1 cellular context compared by ENCODE assay signal in genomic region chr13:49812806-49813205, GRCh38.
TF ChIP-seq lines count a peak whose summit lies in the region.

No MANE protein-coding gene starts in this region.

TF ChIP-seq in HepG2, 621 proteins besides CTCF, POLR2A, EP300 and RAD21 (continues in another document):
- peak; percentile 86 for TF ChIP-seq SP5 (CRISPR knock-in tag; IDR thresholded peaks at IDR 0.05; ENCODE audit: borderline replicate concordance, low read depth)
- no peak for TF ChIP-seq ZSCAN31 (CRISPR knock-in tag; IDR thresholded peaks at IDR 0.05; ENCODE audit: low read depth)
- TF ChIP-seq SNAPC5 (CRISPR knock-in tag; IDR thresholded peaks at IDR 0.05; ENCODE audit: borderline replicate concordance) = no peak
- TF ChIP-seq, protein P1, sequence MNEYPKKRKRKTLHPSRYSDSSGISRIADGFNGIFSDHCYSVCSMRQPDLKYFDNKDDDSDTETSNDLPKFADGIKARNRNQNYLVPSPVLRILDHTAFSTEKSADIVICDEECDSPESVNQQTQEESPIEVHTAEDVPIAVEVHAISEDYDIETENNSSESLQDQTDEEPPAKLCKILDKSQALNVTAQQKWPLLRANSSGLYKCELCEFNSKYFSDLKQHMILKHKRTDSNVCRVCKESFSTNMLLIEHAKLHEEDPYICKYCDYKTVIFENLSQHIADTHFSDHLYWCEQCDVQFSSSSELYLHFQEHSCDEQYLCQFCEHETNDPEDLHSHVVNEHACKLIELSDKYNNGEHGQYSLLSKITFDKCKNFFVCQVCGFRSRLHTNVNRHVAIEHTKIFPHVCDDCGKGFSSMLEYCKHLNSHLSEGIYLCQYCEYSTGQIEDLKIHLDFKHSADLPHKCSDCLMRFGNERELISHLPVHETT (CRISPR knock-in tag; conservative IDR thresholded peaks at IDR 0.05) = no peak
- TF ChIP-seq SOX5 (CRISPR knock-in tag; IDR thresholded peaks at IDR 0.05; ENCODE audit: borderline replicate concordance) = no peak
- TF ChIP-seq U2AF1 (optimal IDR thresholded peaks at IDR 0.05; ENCODE audit: low read depth, low read length) = no peak
- TF ChIP-seq NCOR1 (IDR thresholded peaks at IDR 0.05; ENCODE audit: borderline replicate concordance, low read length) = peak; percentile 33; the same call in 1 of the 2 replicates
- no peak for TF ChIP-seq ATAD3A (CRISPR knock-in tag; IDR thresholded peaks at IDR 0.05)
- TF ChIP-seq DMTF1 (CRISPR knock-in tag; IDR thresholded peaks at IDR 0.05) = no peak
- TF ChIP-seq, protein P2, sequence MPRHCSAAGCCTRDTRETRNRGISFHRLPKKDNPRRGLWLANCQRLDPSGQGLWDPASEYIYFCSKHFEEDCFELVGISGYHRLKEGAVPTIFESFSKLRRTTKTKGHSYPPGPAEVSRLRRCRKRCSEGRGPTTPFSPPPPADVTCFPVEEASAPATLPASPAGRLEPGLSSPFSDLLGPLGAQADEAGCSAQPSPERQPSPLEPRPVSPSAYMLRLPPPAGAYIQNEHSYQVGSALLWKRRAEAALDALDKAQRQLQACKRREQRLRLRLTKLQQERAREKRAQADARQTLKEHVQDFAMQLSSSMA (CRISPR knock-in tag; IDR thresholded peaks at IDR 0.05) = no peak
- TF ChIP-seq JUN (CRISPR knock-in tag; IDR thresholded peaks at IDR 0.05) = no peak
- TF ChIP-seq SP4 (CRISPR knock-in tag; IDR thresholded peaks at IDR 0.05) = no peak
- TF ChIP-seq, protein P3, sequence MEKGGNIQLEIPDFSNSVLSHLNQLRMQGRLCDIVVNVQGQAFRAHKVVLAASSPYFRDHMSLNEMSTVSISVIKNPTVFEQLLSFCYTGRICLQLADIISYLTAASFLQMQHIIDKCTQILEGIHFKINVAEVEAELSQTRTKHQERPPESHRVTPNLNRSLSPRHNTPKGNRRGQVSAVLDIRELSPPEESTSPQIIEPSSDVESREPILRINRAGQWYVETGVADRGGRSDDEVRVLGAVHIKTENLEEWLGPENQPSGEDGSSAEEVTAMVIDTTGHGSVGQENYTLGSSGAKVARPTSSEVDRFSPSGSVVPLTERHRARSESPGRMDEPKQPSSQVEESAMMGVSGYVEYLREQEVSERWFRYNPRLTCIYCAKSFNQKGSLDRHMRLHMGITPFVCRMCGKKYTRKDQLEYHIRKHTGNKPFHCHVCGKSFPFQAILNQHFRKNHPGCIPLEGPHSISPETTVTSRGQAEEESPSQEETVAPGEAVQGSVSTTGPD (CRISPR knock-in tag; IDR thresholded peaks at IDR 0.05) = no peak
- no peak for TF ChIP-seq WIZ (CRISPR knock-in tag; IDR thresholded peaks at IDR 0.05)
- no peak for TF ChIP-seq ZXDC (CRISPR knock-in tag; IDR thresholded peaks at IDR 0.05)
- 0 out of 2 replicates have a peak, but pooled peaks have one; percentile 15 for TF ChIP-seq NCOA2 (CRISPR knock-in tag; IDR thresholded peaks at IDR 0.05)
- TF ChIP-seq PHF8 (CRISPR knock-in tag; IDR thresholded peaks at IDR 0.05) = no peak
- TF ChIP-seq HNF4A (CRISPR knock-in tag; IDR thresholded peaks at IDR 0.05) = peak; percentile 82
- TF ChIP-seq KDM6A (CRISPR knock-in tag; IDR thresholded peaks at IDR 0.05; ENCODE audit: low read depth) = no peak
- TF ChIP-seq MAFG (CRISPR knock-in tag; IDR thresholded peaks at IDR 0.05) = no peak
- TF ChIP-seq KDM1A (CRISPR knock-in tag; IDR thresholded peaks at IDR 0.05) = no peak
- TF ChIP-seq SETDB1 (CRISPR knock-in tag; IDR thresholded peaks at IDR 0.05; ENCODE audit: borderline replicate concordance) = no peak
- TF ChIP-seq GATAD2A (CRISPR knock-in tag; IDR thresholded peaks at IDR 0.05) = 0 out of 2 replicates have a peak, but pooled peaks have one; percentile 31
- no peak for TF ChIP-seq ZNF331 (CRISPR knock-in tag; IDR thresholded peaks at IDR 0.05)
- no peak for TF ChIP-seq ZNF709 (CRISPR knock-in tag; IDR thresholded peaks at IDR 0.05)
- no peak for TF ChIP-seq SSRP1 (CRISPR knock-in tag; IDR thresholded peaks at IDR 0.05)
- peak; percentile 51; the same call in 1 of the 2 replicates for TF ChIP-seq ZNF629 (CRISPR knock-in tag; conservative IDR thresholded peaks at IDR 0.05)
- TF ChIP-seq, protein P4, sequence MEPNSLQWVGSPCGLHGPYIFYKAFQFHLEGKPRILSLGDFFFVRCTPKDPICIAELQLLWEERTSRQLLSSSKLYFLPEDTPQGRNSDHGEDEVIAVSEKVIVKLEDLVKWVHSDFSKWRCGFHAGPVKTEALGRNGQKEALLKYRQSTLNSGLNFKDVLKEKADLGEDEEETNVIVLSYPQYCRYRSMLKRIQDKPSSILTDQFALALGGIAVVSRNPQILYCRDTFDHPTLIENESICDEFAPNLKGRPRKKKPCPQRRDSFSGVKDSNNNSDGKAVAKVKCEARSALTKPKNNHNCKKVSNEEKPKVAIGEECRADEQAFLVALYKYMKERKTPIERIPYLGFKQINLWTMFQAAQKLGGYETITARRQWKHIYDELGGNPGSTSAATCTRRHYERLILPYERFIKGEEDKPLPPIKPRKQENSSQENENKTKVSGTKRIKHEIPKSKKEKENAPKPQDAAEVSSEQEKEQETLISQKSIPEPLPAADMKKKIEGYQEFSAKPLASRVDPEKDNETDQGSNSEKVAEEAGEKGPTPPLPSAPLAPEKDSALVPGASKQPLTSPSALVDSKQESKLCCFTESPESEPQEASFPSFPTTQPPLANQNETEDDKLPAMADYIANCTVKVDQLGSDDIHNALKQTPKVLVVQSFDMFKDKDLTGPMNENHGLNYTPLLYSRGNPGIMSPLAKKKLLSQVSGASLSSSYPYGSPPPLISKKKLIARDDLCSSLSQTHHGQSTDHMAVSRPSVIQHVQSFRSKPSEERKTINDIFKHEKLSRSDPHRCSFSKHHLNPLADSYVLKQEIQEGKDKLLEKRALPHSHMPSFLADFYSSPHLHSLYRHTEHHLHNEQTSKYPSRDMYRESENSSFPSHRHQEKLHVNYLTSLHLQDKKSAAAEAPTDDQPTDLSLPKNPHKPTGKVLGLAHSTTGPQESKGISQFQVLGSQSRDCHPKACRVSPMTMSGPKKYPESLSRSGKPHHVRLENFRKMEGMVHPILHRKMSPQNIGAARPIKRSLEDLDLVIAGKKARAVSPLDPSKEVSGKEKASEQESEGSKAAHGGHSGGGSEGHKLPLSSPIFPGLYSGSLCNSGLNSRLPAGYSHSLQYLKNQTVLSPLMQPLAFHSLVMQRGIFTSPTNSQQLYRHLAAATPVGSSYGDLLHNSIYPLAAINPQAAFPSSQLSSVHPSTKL (CRISPR knock-in tag; IDR thresholded peaks at IDR 0.05) = peak; percentile 46; the same call in 1 of the 2 replicates
- TF ChIP-seq PCBP1 (IDR thresholded peaks at IDR 0.05; ENCODE audit: borderline replicate concordance, low read depth, low read length) = no peak
- no peak for TF ChIP-seq CBX1 (IDR thresholded peaks at IDR 0.05; ENCODE audit: low read depth)
- no peak for TF ChIP-seq YEATS2 (CRISPR knock-in tag; IDR thresholded peaks at IDR 0.05; ENCODE audit: borderline replicate concordance)
- no peak for TF ChIP-seq CC2D1A (CRISPR knock-in tag; IDR thresholded peaks at IDR 0.05)
- peak; percentile 70 for TF ChIP-seq HNF4G (IDR thresholded peaks at IDR 0.05; ENCODE audit: borderline replicate concordance, low read depth, low read length)
- TF ChIP-seq HNF4G (CRISPR knock-in tag; IDR thresholded peaks at IDR 0.05; ENCODE audit: borderline replicate concordance, low read depth) = no peak
- TF ChIP-seq ELF3 (CRISPR knock-in tag; IDR thresholded peaks at IDR 0.05) = no peak
- TF ChIP-seq ZMYM4 (CRISPR knock-in tag; IDR thresholded peaks at IDR 0.05) = 0 out of 2 replicates have a peak, but pooled peaks have one; percentile 18
- no peak for TF ChIP-seq MYNN (CRISPR knock-in tag; IDR thresholded peaks at IDR 0.05; ENCODE audit: low read depth)
- no peak for TF ChIP-seq NFRKB (IDR thresholded peaks at IDR 0.05)
- TF ChIP-seq MXD1 (CRISPR knock-in tag; IDR thresholded peaks at IDR 0.05) = no peak
- TF ChIP-seq, protein P5, sequence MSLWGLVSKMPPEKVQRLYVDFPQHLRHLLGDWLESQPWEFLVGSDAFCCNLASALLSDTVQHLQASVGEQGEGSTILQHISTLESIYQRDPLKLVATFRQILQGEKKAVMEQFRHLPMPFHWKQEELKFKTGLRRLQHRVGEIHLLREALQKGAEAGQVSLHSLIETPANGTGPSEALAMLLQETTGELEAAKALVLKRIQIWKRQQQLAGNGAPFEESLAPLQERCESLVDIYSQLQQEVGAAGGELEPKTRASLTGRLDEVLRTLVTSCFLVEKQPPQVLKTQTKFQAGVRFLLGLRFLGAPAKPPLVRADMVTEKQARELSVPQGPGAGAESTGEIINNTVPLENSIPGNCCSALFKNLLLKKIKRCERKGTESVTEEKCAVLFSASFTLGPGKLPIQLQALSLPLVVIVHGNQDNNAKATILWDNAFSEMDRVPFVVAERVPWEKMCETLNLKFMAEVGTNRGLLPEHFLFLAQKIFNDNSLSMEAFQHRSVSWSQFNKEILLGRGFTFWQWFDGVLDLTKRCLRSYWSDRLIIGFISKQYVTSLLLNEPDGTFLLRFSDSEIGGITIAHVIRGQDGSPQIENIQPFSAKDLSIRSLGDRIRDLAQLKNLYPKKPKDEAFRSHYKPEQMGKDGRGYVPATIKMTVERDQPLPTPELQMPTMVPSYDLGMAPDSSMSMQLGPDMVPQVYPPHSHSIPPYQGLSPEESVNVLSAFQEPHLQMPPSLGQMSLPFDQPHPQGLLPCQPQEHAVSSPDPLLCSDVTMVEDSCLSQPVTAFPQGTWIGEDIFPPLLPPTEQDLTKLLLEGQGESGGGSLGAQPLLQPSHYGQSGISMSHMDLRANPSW (CRISPR knock-in tag; IDR thresholded peaks at IDR 0.05; ENCODE audit: borderline replicate concordance) = no peak
- TF ChIP-seq ZNF547 (CRISPR knock-in tag; IDR thresholded peaks at IDR 0.05) = no peak
- no peak for TF ChIP-seq FUBP1 (CRISPR knock-in tag; IDR thresholded peaks at IDR 0.05; ENCODE audit: borderline replicate concordance)
- no peak for TF ChIP-seq ZFP62 (CRISPR knock-in tag; IDR thresholded peaks at IDR 0.05)
- no peak for TF ChIP-seq DNMT1 (CRISPR knock-in tag; IDR thresholded peaks at IDR 0.05)
- no peak for TF ChIP-seq ZNF501 (CRISPR knock-in tag; IDR thresholded peaks at IDR 0.05)
- TF ChIP-seq GLI4 (CRISPR knock-in tag; IDR thresholded peaks at IDR 0.05; ENCODE audit: borderline replicate concordance) = no peak
- TF ChIP-seq GTF2F1 (IDR thresholded peaks at IDR 0.05; ENCODE audit: low read length) = no peak
